Comparison of ENCODE assay signal across 13 cellular contexts in genomic region chr2:8116661-8117060, GRCh38.
DNase-seq lines count a peak whose midpoint lies in the region; ATAC-seq and TF ChIP-seq lines count a peak whose summit lies in the region.
"Had no signal": no experiment of that assay in that cellular context is flagged by ENCODE, and none has a peak within 500 bp of the region (broad histone marks: within the 10 kb centered on the region; RNA-seq: fewer than 3 reads in every experiment).

No MANE protein-coding gene starts in this region.

- H3K4me3 Mint-ChIP-seq in endothelial cell (ENCODE audit: unreplicated experiment) = no peak overlapping the region
- H3K4me3 Mint-ChIP-seq: activated CD8-positive, alpha-beta memory T cell treated with anti-CD3 and anti-CD28 coated beads, Interleukin-2, amount 10 ng/mL, durations not matched to agents 7 days and 5 days had no signal

- no peaks in the 10 kb centered on the region for H3K36me3 ChIP-seq in GM06990 (ENCODE audit: control insufficient read depth, insufficient read depth, low read length)
- H3K36me3 ChIP-seq in adrenal gland (replicated peaks in 1 of 2) = no peaks in the 10 kb centered on the region
- H3K36me3 ChIP-seq: SJCRH30 had no signal

- peaks cover 14 to 18% of the 10 kb centered on the region in 2 donors for H3K4me1 ChIP-seq in adrenal gland (replicated peaks in 1 of 2)
- H3K4me1 ChIP-seq: SJCRH30 had no signal

- TF ChIP-seq CTCF in GM06990 (IDR thresholded peaks at IDR 0.05; ENCODE audit: insufficient read depth, low read length, poor library complexity, severe bottlenecking) = no peak
- no peak for TF ChIP-seq CTCF in endothelial cell (IDR thresholded peaks at IDR 0.05; ENCODE audit: unreplicated experiment)
- no peak for TF ChIP-seq CTCF in adrenal gland (IDR thresholded peaks at IDR 0.05)

- ATAC-seq in GM19455 (IDR thresholded peaks at IDR 0.05; ENCODE audit: unreplicated experiment) = peak; percentile 94
- ATAC-seq in HG03025 (IDR thresholded peaks at IDR 0.05; ENCODE audit: low FRiP score, unreplicated experiment) = peak; percentile 97
- ATAC-seq: activated CD8-positive, alpha-beta memory T cell treated with anti-CD3 and anti-CD28 coated beads, Interleukin-2, amount 10 ng/mL, durations not matched to agents 7 days and 5 days had no signal

- H3K27ac ChIP-seq in adrenal gland = no peak overlapping the region
- H3K27ac ChIP-seq: SJCRH30, testis had no signal

- 78 to 83% (median 81%) methylated on average over 5 to 7 of the region's 7 CpGs for WGBS in adrenal gland, 4 donors

- H3K9me3 ChIP-seq in adrenal gland (replicated peaks in 1 of 3) = no peaks in the 10 kb centered on the region
- H3K9me3 ChIP-seq: SJCRH30, testis had no signal

- intact Hi-C loops in adrenal gland (cut with DNase I) = no loop called here

- no peaks in the 10 kb centered on the region for H3K9me3 Mint-ChIP-seq in endothelial cell (ENCODE audit: unreplicated experiment)

- DNase-seq in GM06990 (ENCODE audit: extremely low read depth, insufficient read length) = peak; percentile 59
- DNase-seq in NOMO-1 treated with dmso at 0.1 percent for 144 hours (lab: John Stamatoyannopoulos, UW; ENCODE audit: unreplicated experiment) = peak; percentile 84
- no peak for DNase-seq in stimulated activated CD4-positive, alpha-beta T cell treated with anti-CD3 and anti-CD28 coated beads, Interleukin-4, amount 100 ng/mL, for 1 hour
- no peak for DNase-seq in NCI-H146 (lab: John Stamatoyannopoulos, UW)
- DNase-seq in endothelial cell (ENCODE audit: low spot score) = no peak
- no peak for DNase-seq in adrenal gland
- DNase-seq: activated CD8-positive, alpha-beta memory T cell treated with anti-CD3 and anti-CD28 coated beads, Interleukin-2, amount 10 ng/mL, durations not matched to agents 7 days and 5 days; midbrain; NCI-H1092 treated with DMSO at 0.1 percent for 48 hours; SJCRH30; testis had no signal

- no peak for TF ChIP-seq POLR2A in adrenal gland (IDR thresholded peaks at IDR 0.05)

- no peaks in the 10 kb centered on the region for H3K36me3 Mint-ChIP-seq in endothelial cell (ENCODE audit: low read depth, unreplicated experiment)

- no peak overlapping the region for H3K27ac Mint-ChIP-seq in endothelial cell (ENCODE audit: unreplicated experiment)
- H3K27ac Mint-ChIP-seq: activated CD8-positive, alpha-beta memory T cell treated with anti-CD3 and anti-CD28 coated beads, Interleukin-2, amount 10 ng/mL, durations not matched to agents 7 days and 5 days had no signal

- H3K27me3 Mint-ChIP-seq in endothelial cell (ENCODE audit: unreplicated experiment) = no peaks in the 10 kb centered on the region
- H3K27me3 Mint-ChIP-seq: activated CD8-positive, alpha-beta memory T cell treated with anti-CD3 and anti-CD28 coated beads, Interleukin-2, amount 10 ng/mL, durations not matched to agents 7 days and 5 days had no signal

- H3K4me1 Mint-ChIP-seq in endothelial cell (ENCODE audit: unreplicated experiment) = peaks cover 27% of the 10 kb centered on the region

- H3K4me3 ChIP-seq in GM06990 (replicated peaks; ENCODE audit: low read depth, low read length) (no peak overlapping the region), adrenal gland (no peak overlapping the region)
- H3K4me3 ChIP-seq: SJCRH30, testis had no signal

- H3K27me3 ChIP-seq in GM06990 (replicated peaks; ENCODE audit: control insufficient read depth, insufficient read depth, low read length) = no peaks in the 10 kb centered on the region
- no peaks in the 10 kb centered on the region for H3K27me3 ChIP-seq in adrenal gland
- H3K27me3 ChIP-seq: testis had no signal

Comparison
In these comparisons a context has a peak if more than half of its experiments do, and no peak if none do; other contexts are left out.
1. DNase-seq: peak in GM06990 (single experiment) and NOMO-1 treated with dmso at 0.1 percent for 144 hours (single experiment); none in stimulated activated CD4-positive, alpha-beta T cell treated with anti-CD3 and anti-CD28 coated beads, Interleukin-4, amount 100 ng/mL, for 1 hour (single experiment), NCI-H146 (single experiment), endothelial cell (single experiment) and adrenal gland (0 of 7).